ENCODE assay signal across 9 cellular contexts in the genomic region with DNA sequence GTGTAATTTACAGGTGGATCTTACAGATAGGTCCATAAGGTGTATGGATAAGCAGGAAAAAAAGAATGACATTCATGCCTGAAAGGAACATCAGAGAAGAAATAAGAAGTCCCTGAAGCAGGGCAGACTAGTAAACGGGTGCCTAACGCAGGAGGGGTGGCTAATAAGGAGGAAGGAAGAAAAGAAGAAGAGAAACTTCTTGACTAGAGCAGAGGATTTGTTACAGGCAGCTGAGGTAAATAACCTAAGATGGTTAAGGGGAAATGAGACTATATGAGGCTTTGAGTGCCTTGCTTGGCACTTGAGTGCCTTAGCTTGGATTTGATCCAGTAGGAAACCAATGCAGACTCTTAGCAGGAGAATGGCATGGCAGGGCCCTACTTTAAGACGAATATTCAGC.
DNase-seq lines count a peak whose midpoint lies in the region; ATAC-seq, FAIRE-seq and TF ChIP-seq lines count a peak whose summit lies in the region.
"Had no signal": no experiment of that assay in that cellular context is flagged by ENCODE, and none has a peak within 500 bp of the region (broad histone marks: within the 10 kb centered on the region; RNA-seq: fewer than 3 reads in every experiment).

No MANE protein-coding gene starts in this region.

- H3K9me3 ChIP-seq in mammary epithelial cell (replicated peaks; ENCODE audit: insufficient read depth, low read length), result no peaks in the 10 kb centered on the region

- H2AFZ ChIP-seq in mammary epithelial cell (ENCODE audit: low read depth, low read length), result no peak overlapping the region

- intact Hi-C loops in mammary epithelial cell (cut with micrococcal nuclease), result no loop called here
- intact Hi-C loops in activated CD4-positive, alpha-beta T cell treated with anti-CD3 and anti-CD28 coated beads, Interleukin-2, amount 10 ng/mL, durations not matched to agents 24 days and 14 days (cut with micrococcal nuclease), result no loop called here

- dilution Hi-C loops in mammary epithelial cell (cut with HindIII; ENCODE audit: low sequenced_read_pairs), result no loop called here

- no peak overlapping the region for H3K4me2 ChIP-seq in mammary epithelial cell (ENCODE audit: insufficient read depth, low read depth, low read length)

- H3K4me1 ChIP-seq in mammary epithelial cell (ENCODE audit: insufficient read depth, low read length), result no peaks in the 10 kb centered on the region

- TF ChIP-seq POLR2A in GM12892 (IDR thresholded peaks at IDR 0.05; ENCODE audit: low read depth, low read length), result no peak

- H3K4me3 Mint-ChIP-seq in central memory CD8-positive, alpha-beta T cell, result no peak overlapping the region
- H3K4me3 Mint-ChIP-seq in activated CD8-positive, alpha-beta T cell treated with anti-CD3 and anti-CD28 coated beads, Interleukin-2, amount 10 ng/mL, durations not matched to agents 7 days and 5 days, result no peak overlapping the region
- no peak overlapping the region for H3K4me3 Mint-ChIP-seq in activated CD4-positive, alpha-beta T cell treated with anti-CD3 and anti-CD28 coated beads, Interleukin-2, amount 10 ng/mL, durations not matched to agents 24 days and 14 days

- CTCF ChIA-PET in activated CD8-positive, alpha-beta T cell treated with anti-CD3 and anti-CD28 coated beads, Interleukin-2, amount 10 ng/mL, durations not matched to agents 7 days and 5 days (lab: Charles Lee), result no interaction called here
- CTCF ChIA-PET in mammary epithelial cell (lab: Charles Lee; ENCODE audit: low non-redundant PET), result no interaction called here

- no peaks in the 10 kb centered on the region for H3K36me3 ChIP-seq in mammary epithelial cell (ENCODE audit: insufficient read depth, low read length)

- H3K27me3 Mint-ChIP-seq in central memory CD8-positive, alpha-beta T cell, result no peaks in the 10 kb centered on the region
- H3K27me3 Mint-ChIP-seq in activated CD8-positive, alpha-beta T cell treated with anti-CD3 and anti-CD28 coated beads, Interleukin-2, amount 10 ng/mL, durations not matched to agents 7 days and 5 days (ENCODE audit: low read depth), result no peaks in the 10 kb centered on the region
- no peaks in the 10 kb centered on the region for H3K27me3 Mint-ChIP-seq in activated CD4-positive, alpha-beta T cell treated with anti-CD3 and anti-CD28 coated beads, Interleukin-2, amount 10 ng/mL, durations not matched to agents 24 days and 14 days

- TF ChIP-seq CTCF in mammary epithelial cell (conservative IDR thresholded peaks at IDR 0.05 in 1 of 2, IDR thresholded peaks at IDR 0.05 in 1 of 2; ENCODE audit: extremely low read depth in 1 of 2, insufficient read depth in 1 of 2, low read depth in 1 of 2, low read length in 2 of 2), result no peak

- POLR2A ChIA-PET in activated CD8-positive, alpha-beta T cell treated with anti-CD3 and anti-CD28 coated beads, Interleukin-2, amount 10 ng/mL, durations not matched to agents 7 days and 5 days (lab: Charles Lee), result no interaction called here

- H3K9ac ChIP-seq in mammary epithelial cell (ENCODE audit: insufficient read depth, low read length), result no peak overlapping the region

- ATAC-seq in GM21367 (IDR thresholded peaks at IDR 0.05; ENCODE audit: unreplicated experiment), result peak; percentile 96
- peak; percentile 96 for ATAC-seq in HG03342 (IDR thresholded peaks at IDR 0.05; ENCODE audit: unreplicated experiment)
- peak; percentile 28 for ATAC-seq in central memory CD8-positive, alpha-beta T cell (replicated peaks; ENCODE audit: extremely low read depth, poor library complexity, severe bottlenecking)
- no peak for ATAC-seq in activated CD8-positive, alpha-beta T cell treated with anti-CD3 and anti-CD28 coated beads, Interleukin-2, amount 10 ng/mL, durations not matched to agents 7 days and 5 days

- no peaks in the 10 kb centered on the region for H3K36me3 Mint-ChIP-seq in central memory CD8-positive, alpha-beta T cell (ENCODE audit: insufficient read depth)
- no peaks in the 10 kb centered on the region for H3K36me3 Mint-ChIP-seq in activated CD8-positive, alpha-beta T cell treated with anti-CD3 and anti-CD28 coated beads, Interleukin-2, amount 10 ng/mL, durations not matched to agents 7 days and 5 days (ENCODE audit: low read depth)
- no peaks in the 10 kb centered on the region for H3K36me3 Mint-ChIP-seq in activated CD4-positive, alpha-beta T cell treated with anti-CD3 and anti-CD28 coated beads, Interleukin-2, amount 10 ng/mL, durations not matched to agents 24 days and 14 days (ENCODE audit: low read depth)

- no peak overlapping the region for H3K27ac Mint-ChIP-seq in central memory CD8-positive, alpha-beta T cell (ENCODE audit: low read depth)
- H3K27ac Mint-ChIP-seq in activated CD8-positive, alpha-beta T cell treated with anti-CD3 and anti-CD28 coated beads, Interleukin-2, amount 10 ng/mL, durations not matched to agents 7 days and 5 days, result no peak overlapping the region
- no peak overlapping the region for H3K27ac Mint-ChIP-seq in activated CD4-positive, alpha-beta T cell treated with anti-CD3 and anti-CD28 coated beads, Interleukin-2, amount 10 ng/mL, durations not matched to agents 24 days and 14 days

- FAIRE-seq in GM12892 (lab: Jason Lieb, UNC), result peak; percentile 84

- peaks cover 5% of the 10 kb centered on the region for H3K27me3 ChIP-seq in mammary epithelial cell (ENCODE audit: insufficient read depth, low read length)

- BruUV-seq in mammary epithelial cell (replicated peaks; lab: Mats Ljungman, UMichigan), result no TSS peak

- in situ Hi-C loops in mammary epithelial cell (cut with MboI; ENCODE audit: low sequenced_read_pairs in 2 of 2), result no loop called here

- no peaks in the 10 kb centered on the region for H3K4me1 Mint-ChIP-seq in central memory CD8-positive, alpha-beta T cell
- H3K4me1 Mint-ChIP-seq in activated CD8-positive, alpha-beta T cell treated with anti-CD3 and anti-CD28 coated beads, Interleukin-2, amount 10 ng/mL, durations not matched to agents 7 days and 5 days (ENCODE audit: low read depth), result no peaks in the 10 kb centered on the region
- no peaks in the 10 kb centered on the region for H3K4me1 Mint-ChIP-seq in activated CD4-positive, alpha-beta T cell treated with anti-CD3 and anti-CD28 coated beads, Interleukin-2, amount 10 ng/mL, durations not matched to agents 24 days and 14 days

- no peak overlapping the region for H3K27ac ChIP-seq in mammary epithelial cell (ENCODE audit: insufficient read depth, low read depth, low read length)

- peak; percentile 8 for DNase-seq in GM12892 (ENCODE audit: insufficient read length)
- no peak for DNase-seq in central memory CD8-positive, alpha-beta T cell (ENCODE audit: low spot score in 2 of 2)
- DNase-seq in activated CD8-positive, alpha-beta T cell treated with anti-CD3 and anti-CD28 coated beads, Interleukin-2, amount 10 ng/mL, durations not matched to agents 7 days and 5 days, result no peak
- no peak for DNase-seq in mammary epithelial cell
- DNase-seq in activated CD4-positive, alpha-beta T cell treated with anti-CD3 and anti-CD28 coated beads, Interleukin-2, amount 10 ng/mL, durations not matched to agents 24 days and 14 days, result no peak
- DNase-seq in NCI-H2196 treated with DMSO at 0.1 percent for 48 hours (lab: John Stamatoyannopoulos, UW; ENCODE audit: unreplicated experiment), result no peak
- DNase-seq: activated gamma-delta T cell treated with Interleukin-2 at 50 U/mL for 16 hours had no signal

- no peaks in the 10 kb centered on the region for H3K79me2 ChIP-seq in mammary epithelial cell (ENCODE audit: insufficient read depth, low read length)

- H3K4me3 ChIP-seq in mammary epithelial cell (replicated peaks in 1 of 3; ENCODE audit: insufficient read depth in 1 of 3, low read depth in 2 of 3, low read length in 3 of 3), result no peak overlapping the region

- WGBS in mammary epithelial cell (ENCODE audit: low coverage, missing lambda C conversion rate), result 73% methylated on average over 3 of the region's 3 CpGs

- H3K9me3 Mint-ChIP-seq in central memory CD8-positive, alpha-beta T cell, result peaks cover 12% of the 10 kb centered on the region
- H3K9me3 Mint-ChIP-seq in activated CD8-positive, alpha-beta T cell treated with anti-CD3 and anti-CD28 coated beads, Interleukin-2, amount 10 ng/mL, durations not matched to agents 7 days and 5 days (ENCODE audit: insufficient read depth), result no peaks in the 10 kb centered on the region
- H3K9me3 Mint-ChIP-seq in activated CD4-positive, alpha-beta T cell treated with anti-CD3 and anti-CD28 coated beads, Interleukin-2, amount 10 ng/mL, durations not matched to agents 24 days and 14 days, result no peaks in the 10 kb centered on the region

- H4K20me1 ChIP-seq in mammary epithelial cell (ENCODE audit: insufficient read depth, low read length), result no peaks in the 10 kb centered on the region
